In the genomic region with DNA sequence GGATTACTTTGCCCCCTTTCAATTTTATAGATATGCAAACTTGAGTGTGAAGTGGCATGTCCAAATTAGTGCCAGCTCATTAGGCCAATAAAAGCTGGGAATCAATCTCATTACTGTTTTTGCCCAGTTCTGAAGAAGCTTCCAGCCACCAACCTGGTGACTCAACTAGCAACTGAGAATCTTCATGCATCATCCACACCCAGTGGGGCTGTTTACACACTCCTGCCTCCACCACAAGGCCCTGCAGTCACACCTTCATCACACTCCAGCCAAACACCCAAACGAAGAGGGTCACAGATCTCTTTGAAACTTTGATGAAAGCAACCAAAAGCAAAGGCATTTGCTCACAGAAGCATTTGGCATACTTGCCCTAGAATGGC, we compare ENCODE assay signal across 14 cellular contexts. TPM values are rescaled to one million over a fixed set of nuclear protein-coding genes. Genes with fewer than 3 reads are reported as not detected.
DNase-seq lines count a peak whose midpoint lies in the region; ATAC-seq and TF ChIP-seq lines count a peak whose summit lies in the region.
"Had no signal": no experiment of that assay in that cellular context is flagged by ENCODE, and none has a peak within 500 bp of the region (broad histone marks: within the 10 kb centered on the region; RNA-seq: fewer than 3 reads in every experiment).

No MANE protein-coding gene starts in this region.

- H3K27ac Mint-ChIP-seq in type B pancreatic cell: no peak overlapping the region

- H3K4me1 Mint-ChIP-seq in type B pancreatic cell (ENCODE audit: unreplicated experiment): peaks cover 58% of the 10 kb centered on the region

- no peaks in the 10 kb centered on the region for H3K27me3 Mint-ChIP-seq in type B pancreatic cell

- no peak for TF ChIP-seq CTCF in type B pancreatic cell (conservative IDR thresholded peaks at IDR 0.05)

- ATAC-seq in Right ventricle myocardium superior (ENCODE audit: poor library complexity) (peak; percentile 10), GM19023 (IDR thresholded peaks at IDR 0.05; ENCODE audit: unreplicated experiment) (no peak)

- DNase-seq in Right ventricle myocardium superior (no peak), cardiac septum (ENCODE audit: low spot score) (no peak), amniotic epithelial cell (ENCODE audit: low read depth) (peak; percentile 21), kidney glomerular epithelial cell (lab: John Stamatoyannopoulos, UW) (peak; percentile 9), type B pancreatic cell (ENCODE audit: extremely low spot score, unreplicated experiment) (no peak), activated gamma-delta T cell treated with Interleukin-2 at 50 U/mL for 16 hours (no peak)
- no peak for DNase-seq in activated CD8-positive, alpha-beta memory T cell treated with anti-CD3 and anti-CD28 coated beads for 24 hours
- DNase-seq: activated CD4-positive, alpha-beta T cell treated with anti-CD3 and anti-CD28 coated beads for 1 hour; foreskin melanocyte; KBM-7; NCI-H226; SIG-M5; stimulated activated naive CD4-positive, alpha-beta T cell had no signal

- H3K9me3 Mint-ChIP-seq in type B pancreatic cell: no peaks in the 10 kb centered on the region

- peak overlapping the region; percentile 12 for H3K4me3 Mint-ChIP-seq in type B pancreatic cell

- H3K36me3 Mint-ChIP-seq in type B pancreatic cell: no peaks in the 10 kb centered on the region

- intact Hi-C loops in Right ventricle myocardium superior (cut with DNase I) (loop anchor here (5.0 kb wide), 1 partner anchor 42 kb away; a partner anchor contains a TSS), cardiac septum (cut with DNase I) (loop anchor here (5.0 to 10.0 kb wide), 2 partner anchors 42 to 135 kb away; a partner anchor contains a TSS)

RNA-seq across cellular contexts. Expression of a gene that starts 41.3 kb away (rescaled TPM):
- total RNA-seq in Right ventricle myocardium superior (28.2 TPM), cardiac septum (9.9 TPM), type B pancreatic cell (ENCODE audit: low replicate concordance) (9.3 and 37.9 TPM in 2 replicates)

Comparison
In these comparisons a context has a peak if more than half of its experiments do, and no peak if none do; other contexts are left out.
1. DNase-seq: peak in amniotic epithelial cell (single experiment) and kidney glomerular epithelial cell (single experiment); none in Right ventricle myocardium superior (single experiment), cardiac septum (single experiment), type B pancreatic cell (single experiment), activated gamma-delta T cell treated with Interleukin-2 at 50 U/mL for 16 hours (single experiment) and activated CD8-positive, alpha-beta memory T cell treated with anti-CD3 and anti-CD28 coated beads for 24 hours (single experiment).